9 cellular contexts compared by ENCODE assay signal in genomic region chr6:32037598-32038524, GRCh38. TPM values are rescaled to one million over a fixed set of nuclear protein-coding genes. Genes with fewer than 3 reads are reported as not detected.
DNase-seq lines count a peak whose midpoint lies in the region; ATAC-seq and TF ChIP-seq lines count a peak whose summit lies in the region.
"Not testable (repeated sequence)": the region's sequence is repeated elsewhere in the genome, so short reads cannot be mapped to it uniquely, and the experiment has no call there.
"Had no signal": no experiment of that assay in that cellular context is flagged by ENCODE, and none has a peak within 500 bp of the region (broad histone marks: within the 10 kb centered on the region; RNA-seq: fewer than 3 reads in every experiment).

Gene CYP21A2 (plus strand): TSS chr6:32038415. CDS start chr6:32038423, 8 bp downstream.

- H3K4me1 ChIP-seq in upper lobe of right lung = not testable (repeated sequence)

- not testable (repeated sequence) for TF ChIP-seq CTCF in upper lobe of right lung (IDR thresholded peaks at IDR 0.05)

- not testable (repeated sequence) for H3K27ac ChIP-seq in upper lobe of right lung

- not testable (repeated sequence) for H3K27me3 ChIP-seq in upper lobe of right lung

- H3K36me3 Mint-ChIP-seq in activated naive CD4-positive, alpha-beta T cell treated with anti-CD3 and anti-CD28 coated beads, Interleukin-2, amount 50 U/mL, for 24 hours; effector memory CD8-positive, alpha-beta T cell (ENCODE audit: insufficient read depth); naive thymus-derived CD8-positive, alpha-beta T cell: not testable (repeated sequence)

- not testable (repeated sequence) for H3K4me3 ChIP-seq in upper lobe of right lung

- DNase-seq in DMS79 treated with DMSO at 0.1 percent for 48 hours (lab: John Stamatoyannopoulos, UW) = peak; percentile 14
- DNase-seq in NCI-H2227 treated with DMSO at 0.1 percent for 48 hours (lab: John Stamatoyannopoulos, UW) = peak; percentile 2
- DNase-seq in effector memory CD8-positive, alpha-beta T cell; upper lobe of right lung: not testable (repeated sequence)
- peak; percentile 67 for DNase-seq in left lobe of liver (ENCODE audit: low spot score)
- DNase-seq in naive thymus-derived CD8-positive, alpha-beta T cell = peak in 3 of 10 donors; percentile 10 to 24 (median 11)

- H3K9me3 Mint-ChIP-seq in activated naive CD4-positive, alpha-beta T cell treated with anti-CD3 and anti-CD28 coated beads, Interleukin-2, amount 50 U/mL, for 24 hours; effector memory CD8-positive, alpha-beta T cell; naive thymus-derived CD8-positive, alpha-beta T cell: not testable (repeated sequence)

- H3K4me1 Mint-ChIP-seq in activated naive CD4-positive, alpha-beta T cell treated with anti-CD3 and anti-CD28 coated beads, Interleukin-2, amount 50 U/mL, for 24 hours = peaks cover 12% of the 10 kb centered on the region
- not testable (repeated sequence) for H3K4me1 Mint-ChIP-seq in effector memory CD8-positive, alpha-beta T cell (ENCODE audit: low read depth in 2 of 2); naive thymus-derived CD8-positive, alpha-beta T cell

- not testable (repeated sequence) for H3K9me3 ChIP-seq in upper lobe of right lung

- POLR2A ChIA-PET in naive thymus-derived CD8-positive, alpha-beta T cell (lab: Charles Lee) = not testable (repeated sequence)

- not testable (repeated sequence) for H3K27me3 Mint-ChIP-seq in activated naive CD4-positive, alpha-beta T cell treated with anti-CD3 and anti-CD28 coated beads, Interleukin-2, amount 50 U/mL, for 24 hours; effector memory CD8-positive, alpha-beta T cell; naive thymus-derived CD8-positive, alpha-beta T cell

- H3K4me3 Mint-ChIP-seq in activated naive CD4-positive, alpha-beta T cell treated with anti-CD3 and anti-CD28 coated beads, Interleukin-2, amount 50 U/mL, for 24 hours = not testable (repeated sequence)
- H3K4me3 Mint-ChIP-seq in effector memory CD8-positive, alpha-beta T cell = peak within 1 kb of the TSS in 1 of 2 donors; percentile 63
- peak within 1 kb of the TSS in 8 of 10 donors; percentile 20 to 62 (median 53) for H3K4me3 Mint-ChIP-seq in naive thymus-derived CD8-positive, alpha-beta T cell

- intact Hi-C loops in upper lobe of right lung (cut with DNase I) = not testable (repeated sequence)

- H3K27ac Mint-ChIP-seq in activated naive CD4-positive, alpha-beta T cell treated with anti-CD3 and anti-CD28 coated beads, Interleukin-2, amount 50 U/mL, for 24 hours = peak within 1 kb of the TSS; percentile 91
- peak within 1 kb of the TSS; percentile 75 to 83 for H3K27ac Mint-ChIP-seq in effector memory CD8-positive, alpha-beta T cell
- H3K27ac Mint-ChIP-seq in naive thymus-derived CD8-positive, alpha-beta T cell = peak within 1 kb of the TSS; percentile 27 to 91 (median 78)

- peak; percentile 60 to 69 for ATAC-seq in activated CD4-positive, CD25-positive, alpha-beta regulatory T cell treated with anti-CD3 and anti-CD28 coated beads, Interleukin-2, amount 50 U/mL, for 24 hours
- ATAC-seq in effector memory CD8-positive, alpha-beta T cell (replicated peaks) = peak; percentile 96
- ATAC-seq in left lobe of liver (peak; percentile 39), upper lobe of right lung (peak; percentile 47)
- ATAC-seq in naive thymus-derived CD8-positive, alpha-beta T cell = peak; percentile 91 to 98

- H3K36me3 ChIP-seq in upper lobe of right lung = not testable (repeated sequence)

RNA-seq across cellular contexts. Expression of gene CYP21A2, which starts in this region (rescaled TPM):
- total RNA-seq in left lobe of liver (9.0 TPM), upper lobe of right lung (0.61 TPM)
- total RNA-seq in naive thymus-derived CD8-positive, alpha-beta T cell = 1 to 10 TPM; 1.2 to 1.8 TPM
- not detected for polyA plus RNA-seq in naive thymus-derived CD8-positive, alpha-beta T cell
- total RNA-seq: NCI-H460 had no signal

Comparison
In these comparisons a context has a peak if more than half of its experiments do, and no peak if none do; other contexts are left out.
1. Peak in ATAC-seq in upper lobe of right lung; RNA of the gene not detected or under 1 TPM.
2. ATAC-seq: peak in every context shown above with its lines; median percentile 96 in effector memory CD8-positive, alpha-beta T cell; 94 in naive thymus-derived CD8-positive, alpha-beta T cell; 64 in activated CD4-positive, CD25-positive, alpha-beta regulatory T cell treated with anti-CD3 and anti-CD28 coated beads, Interleukin-2, amount 50 U/mL, for 24 hours; 47 in upper lobe of right lung; 39 in left lobe of liver.